In the genomic region with DNA sequence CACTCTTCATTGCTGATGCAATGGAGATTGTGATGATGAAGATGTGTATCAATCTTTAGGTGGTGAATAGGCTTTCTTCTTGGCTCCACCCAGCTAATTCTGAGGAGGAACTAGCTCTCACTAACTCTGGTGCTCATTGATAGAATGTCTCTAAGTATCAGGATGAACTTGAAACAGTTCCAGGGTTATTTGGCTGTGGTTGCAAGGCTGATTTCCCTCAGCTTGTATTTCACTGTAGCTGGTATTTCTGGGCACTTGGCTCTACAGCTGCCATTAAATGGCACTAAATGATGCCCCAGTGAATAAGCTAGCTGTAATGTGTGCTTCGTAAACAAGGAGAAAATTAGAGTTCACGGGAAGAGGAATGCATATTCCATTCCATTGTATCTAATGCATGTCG, we compare ENCODE assay signal across 29 cellular contexts.
DNase-seq lines count a peak whose midpoint lies in the region; ATAC-seq, FAIRE-seq and TF ChIP-seq lines count a peak whose summit lies in the region.
"Had no signal": no experiment of that assay in that cellular context is flagged by ENCODE, and none has a peak within 500 bp of the region (broad histone marks: within the 10 kb centered on the region; RNA-seq: fewer than 3 reads in every experiment).

No MANE protein-coding gene starts in this region.

- H3K36me3 ChIP-seq in Loucy (ENCODE audit: insufficient read depth, low read length) (no peaks in the 10 kb centered on the region), bronchial epithelial cell (ENCODE audit: control insufficient read depth, insufficient read depth, low read length) (no peaks in the 10 kb centered on the region)

- TF ChIP-seq CTCF in Loucy (conservative IDR thresholded peaks at IDR 0.05; ENCODE audit: low read length) (no peak), bronchial epithelial cell (IDR thresholded peaks at IDR 0.05; ENCODE audit: insufficient read depth, low read length, severe bottlenecking) (no peak)

- no peaks in the 10 kb centered on the region for H3K9me3 ChIP-seq in Loucy (ENCODE audit: insufficient read depth, low read depth, low read length)
- H3K9me3 ChIP-seq: Caco-2 had no signal

- no peaks in the 10 kb centered on the region for H3K36me3 Mint-ChIP-seq in activated CD4-positive, alpha-beta T cell treated with anti-CD3 and anti-CD28 coated beads, Interleukin-2, amount 10 ng/mL, durations not matched to agents 24 days and 14 days (ENCODE audit: low read depth)
- H3K36me3 Mint-ChIP-seq: CD8-positive, alpha-beta T cell had no signal

- no peaks in the 10 kb centered on the region for H3K4me1 ChIP-seq in Loucy (ENCODE audit: insufficient read depth, low read length, poor library complexity, severe bottlenecking)
- H3K4me1 ChIP-seq: Caco-2 had no signal

- H3K4me3 Mint-ChIP-seq in activated CD4-positive, alpha-beta T cell treated with anti-CD3 and anti-CD28 coated beads, Interleukin-2, amount 10 ng/mL, durations not matched to agents 24 days and 14 days: no peak overlapping the region
- H3K4me3 Mint-ChIP-seq: CD8-positive, alpha-beta T cell had no signal

- peak; percentile 18 for FAIRE-seq in bronchial epithelial cell (lab: Jason Lieb, UNC)
- FAIRE-seq: GM12878, H1 had no signal

- H3K4me1 Mint-ChIP-seq in activated CD4-positive, alpha-beta T cell treated with anti-CD3 and anti-CD28 coated beads, Interleukin-2, amount 10 ng/mL, durations not matched to agents 24 days and 14 days: peaks cover 2% of the 10 kb centered on the region

- peak; percentile 26 for DNase-seq in activated CD4-positive, alpha-beta T cell treated with anti-CD3 and anti-CD28 coated beads, Interleukin-2, amount 10 ng/mL, durations not matched to agents 24 days and 14 days
- no peak for DNase-seq in activated CD4-positive, alpha-beta T cell treated with anti-CD3 and anti-CD28 coated beads for 4 hours
- no peak for DNase-seq in bronchial epithelial cell (ENCODE audit: low read depth)
- peak; percentile 49 for DNase-seq in renal cortical epithelial cell (ENCODE audit: low read depth)
- no peak for DNase-seq in SW 1271 (lab: John Stamatoyannopoulos, UW)
- DNase-seq: Caco-2; CD8-positive, alpha-beta T cell; DMS79; EL; GDM1; HCEC 1CT; KBM-7; MM.1S; NCI-H1048; NCI-H1417; NCI-H1694; NCI-H2029 treated with DMSO at 0.1 percent for 48 hours; NCI-H2171; NCI-H226; NCI-H510A; NCI-H748 treated with DMSO at 0.1 percent for 48 hours; NK-92 treated with Interleukin-12 subunit alpha and Interleukin-12 subunit beta, amount 100 ng/mL, for 24 hours; SIG-M5 had no signal

- no peaks in the 10 kb centered on the region for H3F3A ChIP-seq in Loucy (ENCODE audit: low read depth)

- H3K79me2 ChIP-seq in Loucy (ENCODE audit: insufficient read depth, low read length): no peaks in the 10 kb centered on the region

- H4K20me1 ChIP-seq in Loucy (ENCODE audit: insufficient read depth, low read length, poor library complexity, severe bottlenecking): no peaks in the 10 kb centered on the region

- H3K9ac ChIP-seq in Loucy (ENCODE audit: low read depth, low read length, poor library complexity, severe bottlenecking): no peak overlapping the region

- peak overlapping the region; percentile 68; the same call in 1 of the 2 replicates for H2AFZ ChIP-seq in Loucy (ENCODE audit: low read length)

- H3K27me3 Mint-ChIP-seq in activated CD4-positive, alpha-beta T cell treated with anti-CD3 and anti-CD28 coated beads, Interleukin-2, amount 10 ng/mL, durations not matched to agents 24 days and 14 days: peaks cover 12% of the 10 kb centered on the region

- no peak overlapping the region for H3K4me2 ChIP-seq in Loucy (ENCODE audit: low read depth, low read length, poor library complexity, severe bottlenecking)

- H3K27me3 ChIP-seq in Loucy (ENCODE audit: insufficient read depth, low read length, poor library complexity, severe bottlenecking) (no peaks in the 10 kb centered on the region), bronchial epithelial cell (ENCODE audit: control insufficient read depth, insufficient read depth, low read length) (no peaks in the 10 kb centered on the region)

- ATAC-seq in GM21447 (IDR thresholded peaks at IDR 0.05; ENCODE audit: unreplicated experiment): no peak
- ATAC-seq: CD8-positive, alpha-beta T cell; GM12878; Panc1 had no signal

- intact Hi-C loops in activated CD4-positive, alpha-beta T cell treated with anti-CD3 and anti-CD28 coated beads, Interleukin-2, amount 10 ng/mL, durations not matched to agents 24 days and 14 days (cut with micrococcal nuclease): no loop called here

- no peak overlapping the region for H3K27ac Mint-ChIP-seq in activated CD4-positive, alpha-beta T cell treated with anti-CD3 and anti-CD28 coated beads, Interleukin-2, amount 10 ng/mL, durations not matched to agents 24 days and 14 days
- H3K27ac Mint-ChIP-seq: CD8-positive, alpha-beta T cell had no signal

- no peak overlapping the region for H3K4me3 ChIP-seq in Loucy (ENCODE audit: low read length, poor library complexity, severe bottlenecking)
- no peak overlapping the region for H3K4me3 ChIP-seq in bronchial epithelial cell (ENCODE audit: low read depth, low read length)
- H3K4me3 ChIP-seq: GM12878, SK-N-MC had no signal

- H3K9me3 Mint-ChIP-seq in activated CD4-positive, alpha-beta T cell treated with anti-CD3 and anti-CD28 coated beads, Interleukin-2, amount 10 ng/mL, durations not matched to agents 24 days and 14 days: no peaks in the 10 kb centered on the region
- H3K9me3 Mint-ChIP-seq: CD8-positive, alpha-beta T cell had no signal

- H3K9me2 ChIP-seq in Loucy (replicated peaks; ENCODE audit: low read depth, low read length): no peaks in the 10 kb centered on the region

Comparison
In these comparisons a context has a peak if more than half of its experiments do, and no peak if none do; other contexts are left out.
1. DNase-seq: peak in activated CD4-positive, alpha-beta T cell treated with anti-CD3 and anti-CD28 coated beads, Interleukin-2, amount 10 ng/mL, durations not matched to agents 24 days and 14 days (single experiment) and renal cortical epithelial cell (single experiment); none in activated CD4-positive, alpha-beta T cell treated with anti-CD3 and anti-CD28 coated beads for 4 hours (0 of 2), bronchial epithelial cell (single experiment) and SW 1271 (0 of 2).